3 cellular contexts compared by ENCODE assay signal in the genomic region with DNA sequence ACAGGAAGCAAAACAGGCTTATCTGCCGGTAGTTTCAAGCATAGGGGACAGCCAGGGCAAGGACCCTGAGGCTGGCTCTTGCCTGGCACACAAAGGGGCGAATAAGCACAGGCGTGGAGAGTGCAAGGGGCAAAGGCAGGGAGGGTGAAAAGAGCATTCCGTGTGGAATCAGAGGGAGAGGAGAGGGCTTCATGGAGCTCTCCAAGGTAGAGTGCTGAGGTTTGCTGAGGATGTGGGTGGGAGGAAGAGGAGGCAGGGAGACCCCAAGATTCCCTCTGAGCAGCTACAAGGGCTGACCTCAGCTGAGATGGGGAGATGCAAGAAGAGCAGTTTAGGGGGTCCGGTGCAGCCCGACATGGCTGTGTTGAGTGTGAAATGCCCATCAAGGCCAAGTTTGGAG.
TF ChIP-seq lines count a peak whose summit lies in the region.

No MANE protein-coding gene starts in this region.

TF ChIP-seq in A549, 52 proteins besides CTCF, POLR2A, EP300 and RAD21:
- TF ChIP-seq REST (IDR thresholded peaks at IDR 0.05) (peak; percentile 31; the same call in 1 of the 2 replicates), RARB (CRISPR knock-in tag; IDR thresholded peaks at IDR 0.05) (no peak), POLR2AphosphoS2 (conservative IDR thresholded peaks at IDR 0.05; ENCODE audit: low read length) (no peak), PBX3 (IDR thresholded peaks at IDR 0.05) (no peak)

TF ChIP-seq in GM23338, 12 proteins besides CTCF, POLR2A, EP300 and RAD21:
- TF ChIP-seq ZNF462 (CRISPR knock-in tag; IDR thresholded peaks at IDR 0.05) (no peak), REST (IDR thresholded peaks at IDR 0.05; ENCODE audit: unreplicated experiment) (peak; percentile 69)
TF ChIP-seq in GM23338: peak in this region for 1.

TF ChIP-seq in IMR-90, 13 proteins besides CTCF, POLR2A, EP300 and RAD21:
- no peak for TF ChIP-seq FOS (IDR thresholded peaks at IDR 0.05; ENCODE audit: low read depth, low read length)
- no peak for TF ChIP-seq NFE2L2 (IDR thresholded peaks at IDR 0.05; ENCODE audit: low read depth, low read length)
- TF ChIP-seq, protein P1, sequence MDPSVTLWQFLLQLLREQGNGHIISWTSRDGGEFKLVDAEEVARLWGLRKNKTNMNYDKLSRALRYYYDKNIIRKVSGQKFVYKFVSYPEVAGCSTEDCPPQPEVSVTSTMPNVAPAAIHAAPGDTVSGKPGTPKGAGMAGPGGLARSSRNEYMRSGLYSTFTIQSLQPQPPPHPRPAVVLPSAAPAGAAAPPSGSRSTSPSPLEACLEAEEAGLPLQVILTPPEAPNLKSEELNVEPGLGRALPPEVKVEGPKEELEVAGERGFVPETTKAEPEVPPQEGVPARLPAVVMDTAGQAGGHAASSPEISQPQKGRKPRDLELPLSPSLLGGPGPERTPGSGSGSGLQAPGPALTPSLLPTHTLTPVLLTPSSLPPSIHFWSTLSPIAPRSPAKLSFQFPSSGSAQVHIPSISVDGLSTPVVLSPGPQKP (IDR thresholded peaks at IDR 0.05; ENCODE audit: borderline replicate concordance, low read depth, low read length), result no peak
- TF ChIP-seq MXI1 (IDR thresholded peaks at IDR 0.05; ENCODE audit: borderline replicate concordance, low read depth, low read length), result no peak
- TF ChIP-seq CHD1 (IDR thresholded peaks at IDR 0.05; ENCODE audit: low read depth, low read length), result no peak
- no peak for TF ChIP-seq SMC3 (IDR thresholded peaks at IDR 0.05; ENCODE audit: low read depth, low read length)
- TF ChIP-seq, protein P2, sequence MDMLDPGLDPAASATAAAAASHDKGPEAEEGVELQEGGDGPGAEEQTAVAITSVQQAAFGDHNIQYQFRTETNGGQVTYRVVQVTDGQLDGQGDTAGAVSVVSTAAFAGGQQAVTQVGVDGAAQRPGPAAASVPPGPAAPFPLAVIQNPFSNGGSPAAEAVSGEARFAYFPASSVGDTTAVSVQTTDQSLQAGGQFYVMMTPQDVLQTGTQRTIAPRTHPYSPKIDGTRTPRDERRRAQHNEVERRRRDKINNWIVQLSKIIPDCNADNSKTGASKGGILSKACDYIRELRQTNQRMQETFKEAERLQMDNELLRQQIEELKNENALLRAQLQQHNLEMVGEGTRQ (IDR thresholded peaks at IDR 0.05; ENCODE audit: low read depth, low read length), result no peak
- no peak for TF ChIP-seq MAZ (IDR thresholded peaks at IDR 0.05; ENCODE audit: borderline replicate concordance, low read depth, low read length)
- TF ChIP-seq BHLHE40 (IDR thresholded peaks at IDR 0.05; ENCODE audit: low read depth, low read length), result no peak
- TF ChIP-seq RCOR1 (IDR thresholded peaks at IDR 0.05; ENCODE audit: insufficient replicate concordance, low read length), result no peak
- no peak for TF ChIP-seq CEBPB (IDR thresholded peaks at IDR 0.05; ENCODE audit: low read depth, low read length)
- TF ChIP-seq RFX5 (IDR thresholded peaks at IDR 0.05; ENCODE audit: low read depth, low read length), result no peak
- TF ChIP-seq MAFK (IDR thresholded peaks at IDR 0.05; ENCODE audit: low read depth, low read length), result no peak
